1 cellular context compared by ENCODE assay signal in genomic region chr16:57300387-57301125, GRCh38.
A peak's percentile ranks its signal among the peaks of the same experiment; 100 is the strongest.
TF ChIP-seq lines count a peak whose summit lies in the region.

No MANE protein-coding gene starts in this region.

TF ChIP-seq in HepG2, 621 proteins besides CTCF, POLR2A, EP300 and RAD21 (continued from another document and continues in another):
- peak; percentile 80; the same call in 1 of the 2 replicates for TF ChIP-seq KMT2B (CRISPR knock-in tag; IDR thresholded peaks at IDR 0.05)
- no peak for TF ChIP-seq TAF15 (IDR thresholded peaks at IDR 0.05; ENCODE audit: low read depth, low read length, poor library complexity, severe bottlenecking)
- TF ChIP-seq FOXJ3 (CRISPR knock-in tag; IDR thresholded peaks at IDR 0.05; ENCODE audit: borderline replicate concordance), result peak; percentile 69; the same call in 1 of the 2 replicates
- TF ChIP-seq TARDBP (CRISPR knock-in tag; IDR thresholded peaks at IDR 0.05), result peak; percentile 99
- peak; percentile 32 for TF ChIP-seq HDAC1 (CRISPR knock-in tag; IDR thresholded peaks at IDR 0.05)
- TF ChIP-seq HOXA7 (CRISPR knock-in tag; IDR thresholded peaks at IDR 0.05), result no peak
- no peak for TF ChIP-seq YEATS4 (CRISPR knock-in tag; IDR thresholded peaks at IDR 0.05; ENCODE audit: borderline replicate concordance)
- 0 out of 2 replicates have a peak, but pooled peaks have one; percentile 24 for TF ChIP-seq GLI4 (CRISPR knock-in tag; IDR thresholded peaks at IDR 0.05; ENCODE audit: borderline replicate concordance)
- peak; percentile 42; the same call in 1 of the 2 replicates for TF ChIP-seq HMG20A (CRISPR knock-in tag; IDR thresholded peaks at IDR 0.05; ENCODE audit: borderline replicate concordance)
- TF ChIP-seq HMGA1 (CRISPR knock-in tag; conservative IDR thresholded peaks at IDR 0.05), result no peak
- TF ChIP-seq, protein P1, sequence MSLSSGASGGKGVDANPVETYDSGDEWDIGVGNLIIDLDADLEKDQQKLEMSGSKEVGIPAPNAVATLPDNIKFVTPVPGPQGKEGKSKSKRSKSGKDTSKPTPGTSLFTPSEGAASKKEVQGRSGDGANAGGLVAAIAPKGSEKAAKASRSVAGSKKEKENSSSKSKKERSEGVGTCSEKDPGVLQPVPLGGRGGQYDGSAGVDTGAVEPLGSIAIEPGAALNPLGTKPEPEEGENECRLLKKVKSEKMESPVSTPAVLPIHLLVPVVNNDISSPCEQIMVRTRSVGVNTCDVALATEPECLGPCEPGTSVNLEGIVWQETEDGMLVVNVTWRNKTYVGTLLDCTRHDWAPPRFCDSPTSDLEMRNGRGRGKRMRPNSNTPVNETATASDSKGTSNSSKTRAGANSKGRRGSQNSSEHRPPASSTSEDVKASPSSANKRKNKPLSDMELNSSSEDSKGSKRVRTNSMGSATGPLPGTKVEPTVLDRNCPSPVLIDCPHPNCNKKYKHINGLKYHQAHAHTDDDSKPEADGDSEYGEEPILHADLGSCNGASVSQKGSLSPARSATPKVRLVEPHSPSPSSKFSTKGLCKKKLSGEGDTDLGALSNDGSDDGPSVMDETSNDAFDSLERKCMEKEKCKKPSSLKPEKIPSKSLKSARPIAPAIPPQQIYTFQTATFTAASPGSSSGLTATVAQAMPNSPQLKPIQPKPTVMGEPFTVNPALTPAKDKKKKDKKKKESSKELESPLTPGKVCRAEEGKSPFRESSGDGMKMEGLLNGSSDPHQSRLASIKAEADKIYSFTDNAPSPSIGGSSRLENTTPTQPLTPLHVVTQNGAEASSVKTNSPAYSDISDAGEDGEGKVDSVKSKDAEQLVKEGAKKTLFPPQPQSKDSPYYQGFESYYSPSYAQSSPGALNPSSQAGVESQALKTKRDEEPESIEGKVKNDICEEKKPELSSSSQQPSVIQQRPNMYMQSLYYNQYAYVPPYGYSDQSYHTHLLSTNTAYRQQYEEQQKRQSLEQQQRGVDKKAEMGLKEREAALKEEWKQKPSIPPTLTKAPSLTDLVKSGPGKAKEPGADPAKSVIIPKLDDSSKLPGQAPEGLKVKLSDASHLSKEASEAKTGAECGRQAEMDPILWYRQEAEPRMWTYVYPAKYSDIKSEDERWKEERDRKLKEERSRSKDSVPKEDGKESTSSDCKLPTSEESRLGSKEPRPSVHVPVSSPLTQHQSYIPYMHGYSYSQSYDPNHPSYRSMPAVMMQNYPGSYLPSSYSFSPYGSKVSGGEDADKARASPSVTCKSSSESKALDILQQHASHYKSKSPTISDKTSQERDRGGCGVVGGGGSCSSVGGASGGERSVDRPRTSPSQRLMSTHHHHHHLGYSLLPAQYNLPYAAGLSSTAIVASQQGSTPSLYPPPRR (CRISPR knock-in tag; IDR thresholded peaks at IDR 0.05; ENCODE audit: borderline replicate concordance), result 0 out of 2 replicates have a peak, but pooled peaks have one; percentile 18
- TF ChIP-seq CERS6 (CRISPR knock-in tag; IDR thresholded peaks at IDR 0.05), result no peak
- TF ChIP-seq PRDM4 (CRISPR knock-in tag; IDR thresholded peaks at IDR 0.05; ENCODE audit: borderline replicate concordance), result peak; percentile 61; the same call in 1 of the 2 replicates
- TF ChIP-seq SMARCC2 (IDR thresholded peaks at IDR 0.05), result no peak
- TF ChIP-seq ARNT2 (CRISPR knock-in tag; IDR thresholded peaks at IDR 0.05; ENCODE audit: low read depth), result no peak
- TF ChIP-seq KDM1A (CRISPR knock-in tag; IDR thresholded peaks at IDR 0.05), result peak; percentile 40
- TF ChIP-seq ZNF430 (CRISPR knock-in tag; IDR thresholded peaks at IDR 0.05), result no peak
- peak; percentile 53 for TF ChIP-seq NFYB (CRISPR knock-in tag; IDR thresholded peaks at IDR 0.05)
- TF ChIP-seq PAF1 (CRISPR knock-in tag; IDR thresholded peaks at IDR 0.05), result no peak
- TF ChIP-seq ZNF569 (CRISPR knock-in tag; IDR thresholded peaks at IDR 0.05; ENCODE audit: borderline replicate concordance), result 0 out of 2 replicates have a peak, but pooled peaks have one; percentile 25
- TF ChIP-seq, protein P2, sequence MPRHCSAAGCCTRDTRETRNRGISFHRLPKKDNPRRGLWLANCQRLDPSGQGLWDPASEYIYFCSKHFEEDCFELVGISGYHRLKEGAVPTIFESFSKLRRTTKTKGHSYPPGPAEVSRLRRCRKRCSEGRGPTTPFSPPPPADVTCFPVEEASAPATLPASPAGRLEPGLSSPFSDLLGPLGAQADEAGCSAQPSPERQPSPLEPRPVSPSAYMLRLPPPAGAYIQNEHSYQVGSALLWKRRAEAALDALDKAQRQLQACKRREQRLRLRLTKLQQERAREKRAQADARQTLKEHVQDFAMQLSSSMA (CRISPR knock-in tag; IDR thresholded peaks at IDR 0.05), result no peak; the same call in 1 of the 2 replicates
- TF ChIP-seq PCBP2 (optimal IDR thresholded peaks at IDR 0.05; ENCODE audit: low read depth, low read length, poor library complexity, severe bottlenecking), result no peak
- TF ChIP-seq KLF11 (CRISPR knock-in tag; IDR thresholded peaks at IDR 0.05), result peak; percentile 93
- TF ChIP-seq EHMT2 (IDR thresholded peaks at IDR 0.05; ENCODE audit: borderline replicate concordance, low read depth, low read length), result no peak; the same call in 1 of the 2 replicates
- TF ChIP-seq, protein P3, sequence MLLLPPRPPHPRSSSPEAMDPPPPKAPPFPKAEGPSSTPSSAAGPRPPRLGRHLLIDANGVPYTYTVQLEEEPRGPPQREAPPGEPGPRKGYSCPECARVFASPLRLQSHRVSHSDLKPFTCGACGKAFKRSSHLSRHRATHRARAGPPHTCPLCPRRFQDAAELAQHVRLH (CRISPR knock-in tag; IDR thresholded peaks at IDR 0.05; ENCODE audit: borderline replicate concordance, low read depth), result peak; percentile 94
- peak; percentile 60; the same call in 1 of the 2 replicates for TF ChIP-seq ZNF768 (CRISPR knock-in tag; IDR thresholded peaks at IDR 0.05)
- TF ChIP-seq ZBTB1 (CRISPR knock-in tag; IDR thresholded peaks at IDR 0.05; ENCODE audit: borderline replicate concordance), result no peak
- TF ChIP-seq, protein P4, sequence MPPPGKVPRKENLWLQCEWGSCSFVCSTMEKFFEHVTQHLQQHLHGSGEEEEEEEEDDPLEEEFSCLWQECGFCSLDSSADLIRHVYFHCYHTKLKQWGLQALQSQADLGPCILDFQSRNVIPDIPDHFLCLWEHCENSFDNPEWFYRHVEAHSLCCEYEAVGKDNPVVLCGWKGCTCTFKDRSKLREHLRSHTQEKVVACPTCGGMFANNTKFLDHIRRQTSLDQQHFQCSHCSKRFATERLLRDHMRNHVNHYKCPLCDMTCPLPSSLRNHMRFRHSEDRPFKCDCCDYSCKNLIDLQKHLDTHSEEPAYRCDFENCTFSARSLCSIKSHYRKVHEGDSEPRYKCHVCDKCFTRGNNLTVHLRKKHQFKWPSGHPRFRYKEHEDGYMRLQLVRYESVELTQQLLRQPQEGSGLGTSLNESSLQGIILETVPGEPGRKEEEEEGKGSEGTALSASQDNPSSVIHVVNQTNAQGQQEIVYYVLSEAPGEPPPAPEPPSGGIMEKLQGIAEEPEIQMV (CRISPR knock-in tag; IDR thresholded peaks at IDR 0.05; ENCODE audit: low read depth), result no peak; the same call in 1 of the 2 replicates
- no peak for TF ChIP-seq HOXA9 (CRISPR knock-in tag; IDR thresholded peaks at IDR 0.05; ENCODE audit: borderline replicate concordance)
- peak; percentile 81; the same call in 1 of the 2 replicates for TF ChIP-seq ZNF414 (CRISPR knock-in tag; IDR thresholded peaks at IDR 0.05)
- 0 out of 2 replicates have a peak, but pooled peaks have one; percentile 21 for TF ChIP-seq ZBTB42 (CRISPR knock-in tag; IDR thresholded peaks at IDR 0.05)
- TF ChIP-seq HNF1A (IDR thresholded peaks at IDR 0.05; ENCODE audit: low read depth), result 0 out of 2 replicates have a peak, but pooled peaks have one; percentile 50
- peak; percentile 82; the same call in 1 of the 2 replicates for TF ChIP-seq HNF1A (CRISPR knock-in tag; IDR thresholded peaks at IDR 0.05; ENCODE audit: borderline replicate concordance)
- peak in 1 of 2 experiments; percentile 63; a peak in 1 of 4 replicates for TF ChIP-seq REST (IDR thresholded peaks at IDR 0.05; ENCODE audit: borderline replicate concordance in 1 of 2, low read depth in 1 of 2, low read length in 2 of 2)
- TF ChIP-seq PCBP1 (IDR thresholded peaks at IDR 0.05; ENCODE audit: borderline replicate concordance, low read depth, low read length), result no peak
- TF ChIP-seq ZFAT (CRISPR knock-in tag; conservative IDR thresholded peaks at IDR 0.05), result no peak
- no peak for TF ChIP-seq ZNF7 (CRISPR knock-in tag; IDR thresholded peaks at IDR 0.05)
- peak; percentile 83 for TF ChIP-seq TEAD3 (CRISPR knock-in tag; optimal IDR thresholded peaks at IDR 0.05; ENCODE audit: borderline replicate concordance)
- peak; percentile 93; the same call in 1 of the 2 replicates for TF ChIP-seq ZNF598 (CRISPR knock-in tag; IDR thresholded peaks at IDR 0.05; ENCODE audit: borderline replicate concordance)
- peak; percentile 87; the same call in 1 of the 2 replicates for TF ChIP-seq TSC22D2 (CRISPR knock-in tag; IDR thresholded peaks at IDR 0.05; ENCODE audit: borderline replicate concordance)
